ENCODE assay signal across 1 cellular context in the genomic region with DNA sequence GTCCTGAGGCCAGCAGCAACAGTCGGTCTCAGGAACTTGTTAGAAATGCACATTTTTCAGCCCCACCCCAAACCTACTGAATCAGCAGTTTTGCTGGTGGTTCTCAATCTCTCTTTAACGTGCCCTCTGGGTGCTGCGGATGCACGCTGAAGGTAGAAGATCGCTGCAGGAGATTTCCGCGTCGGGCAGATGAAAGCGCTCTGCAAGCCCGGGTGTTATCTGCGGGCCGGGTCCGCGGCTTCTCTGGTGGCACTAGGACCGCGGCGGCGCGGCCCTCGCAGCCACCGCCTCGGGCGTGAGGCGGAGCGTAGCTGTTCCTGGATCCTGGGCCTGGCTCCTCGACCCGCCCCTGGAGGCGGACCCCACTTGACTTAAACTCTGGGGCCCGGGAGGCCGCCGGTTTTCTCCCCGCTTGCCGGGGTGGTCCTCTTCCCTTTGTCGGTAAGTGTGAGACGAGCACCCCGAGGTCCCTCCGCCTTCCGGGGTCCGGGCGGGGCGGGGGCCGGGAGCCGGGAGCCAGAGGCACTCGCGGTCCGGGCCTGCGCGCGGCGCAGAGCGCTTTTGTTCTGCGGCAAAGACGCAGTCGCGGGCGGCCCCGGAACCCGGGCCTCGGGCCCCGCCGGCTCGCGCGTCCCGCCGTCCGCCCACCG.
A peak's percentile ranks its signal among the peaks of the same experiment; 100 is the strongest.
TF ChIP-seq lines count a peak whose summit lies in the region.

Gene RESF1 (plus strand): TSS at position 365 of the 650 bp plus-strand sequence. CDS start 21,541 bp downstream, outside the sequence.

TF ChIP-seq in GM12878, 131 proteins besides CTCF, POLR2A, EP300 and RAD21 (continued from another document and continues in another):
- TF ChIP-seq, protein P1, sequence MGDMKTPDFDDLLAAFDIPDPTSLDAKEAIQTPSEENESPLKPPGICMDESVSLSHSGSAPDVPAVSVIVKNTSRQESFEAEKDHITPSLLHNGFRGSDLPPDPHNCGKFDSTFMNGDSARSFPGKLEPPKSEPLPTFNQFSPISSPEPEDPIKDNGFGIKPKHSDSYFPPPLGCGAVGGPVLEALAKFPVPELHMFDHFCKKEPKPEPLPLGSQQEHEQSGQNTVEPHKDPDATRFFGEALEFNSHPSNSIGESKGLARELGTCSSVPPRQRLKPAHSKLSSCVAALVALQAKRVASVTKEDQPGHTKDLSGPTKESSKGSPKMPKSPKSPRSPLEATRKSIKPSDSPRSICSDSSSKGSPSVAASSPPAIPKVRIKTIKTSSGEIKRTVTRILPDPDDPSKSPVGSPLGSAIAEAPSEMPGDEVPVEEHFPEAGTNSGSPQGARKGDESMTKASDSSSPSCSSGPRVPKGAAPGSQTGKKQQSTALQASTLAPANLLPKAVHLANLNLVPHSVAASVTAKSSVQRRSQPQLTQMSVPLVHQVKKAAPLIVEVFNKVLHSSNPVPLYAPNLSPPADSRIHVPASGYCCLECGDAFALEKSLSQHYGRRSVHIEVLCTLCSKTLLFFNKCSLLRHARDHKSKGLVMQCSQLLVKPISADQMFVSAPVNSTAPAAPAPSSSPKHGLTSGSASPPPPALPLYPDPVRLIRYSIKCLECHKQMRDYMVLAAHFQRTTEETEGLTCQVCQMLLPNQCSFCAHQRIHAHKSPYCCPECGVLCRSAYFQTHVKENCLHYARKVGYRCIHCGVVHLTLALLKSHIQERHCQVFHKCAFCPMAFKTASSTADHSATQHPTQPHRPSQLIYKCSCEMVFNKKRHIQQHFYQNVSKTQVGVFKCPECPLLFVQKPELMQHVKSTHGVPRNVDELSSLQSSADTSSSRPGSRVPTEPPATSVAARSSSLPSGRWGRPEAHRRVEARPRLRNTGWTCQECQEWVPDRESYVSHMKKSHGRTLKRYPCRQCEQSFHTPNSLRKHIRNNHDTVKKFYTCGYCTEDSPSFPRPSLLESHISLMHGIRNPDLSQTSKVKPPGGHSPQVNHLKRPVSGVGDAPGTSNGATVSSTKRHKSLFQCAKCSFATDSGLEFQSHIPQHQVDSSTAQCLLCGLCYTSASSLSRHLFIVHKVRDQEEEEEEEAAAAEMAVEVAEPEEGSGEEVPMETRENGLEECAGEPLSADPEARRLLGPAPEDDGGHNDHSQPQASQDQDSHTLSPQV (IDR thresholded peaks at IDR 0.05), result no peak
- TF ChIP-seq HCFC1 (IDR thresholded peaks at IDR 0.05; ENCODE audit: low read length) (peak; percentile 37; the same call in 1 of the 2 replicates), MYB (IDR thresholded peaks at IDR 0.05; ENCODE audit: borderline replicate concordance, low read depth, low read length) (no peak), HDAC2 (IDR thresholded peaks at IDR 0.05) (no peak), SREBF1 (IDR thresholded peaks at IDR 0.05; ENCODE audit: low read length) (no peak), RBBP5 (conservative IDR thresholded peaks at IDR 0.05) (no peak), RFX5 (IDR thresholded peaks at IDR 0.05; ENCODE audit: low read depth, low read length) (no peak), MXI1 (IDR thresholded peaks at IDR 0.05; ENCODE audit: low read depth, low read length) (peak; percentile 17; the same call in 1 of the 2 replicates), NR2C2 (IDR thresholded peaks at IDR 0.05; ENCODE audit: borderline replicate concordance, control insufficient read depth, insufficient read length, low read depth) (no peak), CBFB (IDR thresholded peaks at IDR 0.05; ENCODE audit: low read depth) (peak; percentile 76; the same call in 1 of the 2 replicates), YBX1 (IDR thresholded peaks at IDR 0.05) (no peak), CEBPB (IDR thresholded peaks at IDR 0.05; ENCODE audit: borderline replicate concordance in 1 of 2, low read depth in 2 of 2, low read length in 2 of 2) (no peak), ATF7 (IDR thresholded peaks at IDR 0.05; ENCODE audit: low read depth) (no peak), KDM1A (IDR thresholded peaks at IDR 0.05; ENCODE audit: borderline replicate concordance) (no peak), IKZF2 (IDR thresholded peaks at IDR 0.05) (peak; percentile 61 to 77; a peak in 3 of 4 replicates), SP1 (IDR thresholded peaks at IDR 0.05; ENCODE audit: low read depth, low read length) (peak; percentile 69), STAT1 (conservative IDR thresholded peaks at IDR 0.05) (no peak), IKZF1 (conservative IDR thresholded peaks at IDR 0.05) (peak; percentile 85), RCOR1 (conservative IDR thresholded peaks at IDR 0.05; ENCODE audit: low read depth, low read length) (no peak), NFXL1 (IDR thresholded peaks at IDR 0.05; ENCODE audit: borderline replicate concordance) (no peak), PAX5 (IDR thresholded peaks at IDR 0.05; ENCODE audit: borderline replicate concordance, low read depth, low read length) (no peak), ZBTB40 (IDR thresholded peaks at IDR 0.05; ENCODE audit: borderline replicate concordance) (peak; percentile 45; the same call in 1 of the 2 replicates), ZNF217 (IDR thresholded peaks at IDR 0.05) (0 out of 2 replicates have a peak, but pooled peaks have one; percentile 19), GABPA (IDR thresholded peaks at IDR 0.05; ENCODE audit: low read depth) (no peak), MTA2 (IDR thresholded peaks at IDR 0.05; ENCODE audit: low read depth) (no peak), ZSCAN29 (IDR thresholded peaks at IDR 0.05) (no peak), EZH2 (IDR thresholded peaks at IDR 0.05; ENCODE audit: borderline replicate concordance, control insufficient read depth, low read depth, low read length) (no peak), ZNF384 (IDR thresholded peaks at IDR 0.05; ENCODE audit: borderline replicate concordance, low read depth, low read length) (no peak), SMC3 (IDR thresholded peaks at IDR 0.05; ENCODE audit: borderline replicate concordance, low read length) (no peak; the same call in 1 of the 2 replicates), YY1 (IDR thresholded peaks at IDR 0.05; ENCODE audit: low read depth, low read length) (peak; percentile 56), MEF2B (IDR thresholded peaks at IDR 0.05; ENCODE audit: partially characterized antibody, poor library complexity, severe bottlenecking) (peak; percentile 37), SREBF2 (IDR thresholded peaks at IDR 0.05; ENCODE audit: low read length) (no peak), SRF (IDR thresholded peaks at IDR 0.05; ENCODE audit: low read depth in 2 of 2, low read length in 2 of 2) (no peak), SMAD1 (IDR thresholded peaks at IDR 0.05; ENCODE audit: low read depth, partially characterized antibody) (no peak), ZBED1 (IDR thresholded peaks at IDR 0.05; ENCODE audit: borderline replicate concordance) (no peak)
- TF ChIP-seq, protein P2, sequence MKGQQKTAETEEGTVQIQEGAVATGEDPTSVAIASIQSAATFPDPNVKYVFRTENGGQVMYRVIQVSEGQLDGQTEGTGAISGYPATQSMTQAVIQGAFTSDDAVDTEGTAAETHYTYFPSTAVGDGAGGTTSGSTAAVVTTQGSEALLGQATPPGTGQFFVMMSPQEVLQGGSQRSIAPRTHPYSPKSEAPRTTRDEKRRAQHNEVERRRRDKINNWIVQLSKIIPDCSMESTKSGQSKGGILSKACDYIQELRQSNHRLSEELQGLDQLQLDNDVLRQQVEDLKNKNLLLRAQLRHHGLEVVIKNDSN (IDR thresholded peaks at IDR 0.05; ENCODE audit: borderline replicate concordance, extremely low read length, insufficient read depth, low read depth, low read length), result no peak
- TF ChIP-seq, protein P3, sequence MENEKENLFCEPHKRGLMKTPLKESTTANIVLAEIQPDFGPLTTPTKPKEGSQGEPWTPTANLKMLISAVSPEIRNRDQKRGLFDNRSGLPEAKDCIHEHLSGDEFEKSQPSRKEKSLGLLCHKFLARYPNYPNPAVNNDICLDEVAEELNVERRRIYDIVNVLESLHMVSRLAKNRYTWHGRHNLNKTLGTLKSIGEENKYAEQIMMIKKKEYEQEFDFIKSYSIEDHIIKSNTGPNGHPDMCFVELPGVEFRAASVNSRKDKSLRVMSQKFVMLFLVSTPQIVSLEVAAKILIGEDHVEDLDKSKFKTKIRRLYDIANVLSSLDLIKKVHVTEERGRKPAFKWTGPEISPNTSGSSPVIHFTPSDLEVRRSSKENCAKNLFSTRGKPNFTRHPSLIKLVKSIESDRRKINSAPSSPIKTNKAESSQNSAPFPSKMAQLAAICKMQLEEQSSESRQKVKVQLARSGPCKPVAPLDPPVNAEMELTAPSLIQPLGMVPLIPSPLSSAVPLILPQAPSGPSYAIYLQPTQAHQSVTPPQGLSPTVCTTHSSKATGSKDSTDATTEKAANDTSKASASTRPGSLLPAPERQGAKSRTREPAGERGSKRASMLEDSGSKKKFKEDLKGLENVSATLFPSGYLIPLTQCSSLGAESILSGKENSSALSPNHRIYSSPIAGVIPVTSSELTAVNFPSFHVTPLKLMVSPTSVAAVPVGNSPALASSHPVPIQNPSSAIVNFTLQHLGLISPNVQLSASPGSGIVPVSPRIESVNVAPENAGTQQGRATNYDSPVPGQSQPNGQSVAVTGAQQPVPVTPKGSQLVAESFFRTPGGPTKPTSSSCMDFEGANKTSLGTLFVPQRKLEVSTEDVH (IDR thresholded peaks at IDR 0.05; ENCODE audit: low read depth, partially characterized antibody), result no peak
- TF ChIP-seq, protein P4, sequence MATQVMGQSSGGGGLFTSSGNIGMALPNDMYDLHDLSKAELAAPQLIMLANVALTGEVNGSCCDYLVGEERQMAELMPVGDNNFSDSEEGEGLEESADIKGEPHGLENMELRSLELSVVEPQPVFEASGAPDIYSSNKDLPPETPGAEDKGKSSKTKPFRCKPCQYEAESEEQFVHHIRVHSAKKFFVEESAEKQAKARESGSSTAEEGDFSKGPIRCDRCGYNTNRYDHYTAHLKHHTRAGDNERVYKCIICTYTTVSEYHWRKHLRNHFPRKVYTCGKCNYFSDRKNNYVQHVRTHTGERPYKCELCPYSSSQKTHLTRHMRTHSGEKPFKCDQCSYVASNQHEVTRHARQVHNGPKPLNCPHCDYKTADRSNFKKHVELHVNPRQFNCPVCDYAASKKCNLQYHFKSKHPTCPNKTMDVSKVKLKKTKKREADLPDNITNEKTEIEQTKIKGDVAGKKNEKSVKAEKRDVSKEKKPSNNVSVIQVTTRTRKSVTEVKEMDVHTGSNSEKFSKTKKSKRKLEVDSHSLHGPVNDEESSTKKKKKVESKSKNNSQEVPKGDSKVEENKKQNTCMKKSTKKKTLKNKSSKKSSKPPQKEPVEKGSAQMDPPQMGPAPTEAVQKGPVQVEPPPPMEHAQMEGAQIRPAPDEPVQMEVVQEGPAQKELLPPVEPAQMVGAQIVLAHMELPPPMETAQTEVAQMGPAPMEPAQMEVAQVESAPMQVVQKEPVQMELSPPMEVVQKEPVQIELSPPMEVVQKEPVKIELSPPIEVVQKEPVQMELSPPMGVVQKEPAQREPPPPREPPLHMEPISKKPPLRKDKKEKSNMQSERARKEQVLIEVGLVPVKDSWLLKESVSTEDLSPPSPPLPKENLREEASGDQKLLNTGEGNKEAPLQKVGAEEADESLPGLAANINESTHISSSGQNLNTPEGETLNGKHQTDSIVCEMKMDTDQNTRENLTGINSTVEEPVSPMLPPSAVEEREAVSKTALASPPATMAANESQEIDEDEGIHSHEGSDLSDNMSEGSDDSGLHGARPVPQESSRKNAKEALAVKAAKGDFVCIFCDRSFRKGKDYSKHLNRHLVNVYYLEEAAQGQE (IDR thresholded peaks at IDR 0.05; ENCODE audit: low read depth, low read length), result no peak
- TF ChIP-seq, protein P5, sequence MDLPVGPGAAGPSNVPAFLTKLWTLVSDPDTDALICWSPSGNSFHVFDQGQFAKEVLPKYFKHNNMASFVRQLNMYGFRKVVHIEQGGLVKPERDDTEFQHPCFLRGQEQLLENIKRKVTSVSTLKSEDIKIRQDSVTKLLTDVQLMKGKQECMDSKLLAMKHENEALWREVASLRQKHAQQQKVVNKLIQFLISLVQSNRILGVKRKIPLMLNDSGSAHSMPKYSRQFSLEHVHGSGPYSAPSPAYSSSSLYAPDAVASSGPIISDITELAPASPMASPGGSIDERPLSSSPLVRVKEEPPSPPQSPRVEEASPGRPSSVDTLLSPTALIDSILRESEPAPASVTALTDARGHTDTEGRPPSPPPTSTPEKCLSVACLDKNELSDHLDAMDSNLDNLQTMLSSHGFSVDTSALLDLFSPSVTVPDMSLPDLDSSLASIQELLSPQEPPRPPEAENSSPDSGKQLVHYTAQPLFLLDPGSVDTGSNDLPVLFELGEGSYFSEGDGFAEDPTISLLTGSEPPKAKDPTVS (IDR thresholded peaks at IDR 0.05; ENCODE audit: low read depth, low read length), result no peak
- TF ChIP-seq, protein P6, sequence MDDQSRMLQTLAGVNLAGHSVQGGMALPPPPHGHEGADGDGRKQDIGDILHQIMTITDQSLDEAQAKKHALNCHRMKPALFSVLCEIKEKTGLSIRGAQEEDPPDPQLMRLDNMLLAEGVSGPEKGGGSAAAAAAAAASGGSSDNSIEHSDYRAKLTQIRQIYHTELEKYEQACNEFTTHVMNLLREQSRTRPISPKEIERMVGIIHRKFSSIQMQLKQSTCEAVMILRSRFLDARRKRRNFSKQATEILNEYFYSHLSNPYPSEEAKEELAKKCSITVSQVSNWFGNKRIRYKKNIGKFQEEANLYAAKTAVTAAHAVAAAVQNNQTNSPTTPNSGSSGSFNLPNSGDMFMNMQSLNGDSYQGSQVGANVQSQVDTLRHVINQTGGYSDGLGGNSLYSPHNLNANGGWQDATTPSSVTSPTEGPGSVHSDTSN (IDR thresholded peaks at IDR 0.05; ENCODE audit: insufficient replicate concordance, low read depth, low read length), result no peak
- TF ChIP-seq, protein P7, sequence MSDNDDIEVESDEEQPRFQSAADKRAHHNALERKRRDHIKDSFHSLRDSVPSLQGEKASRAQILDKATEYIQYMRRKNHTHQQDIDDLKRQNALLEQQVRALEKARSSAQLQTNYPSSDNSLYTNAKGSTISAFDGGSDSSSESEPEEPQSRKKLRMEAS (IDR thresholded peaks at IDR 0.05; ENCODE audit: low read depth, low read length), result no peak
